In genomic region chr12:29039013-29039412, GRCh38 we compare ENCODE assay signal across 19 cellular contexts.
DNase-seq lines count a peak whose midpoint lies in the region; ATAC-seq and TF ChIP-seq lines count a peak whose summit lies in the region.
"Had no signal": no experiment of that assay in that cellular context is flagged by ENCODE, and none has a peak within 500 bp of the region (broad histone marks: within the 10 kb centered on the region; RNA-seq: fewer than 3 reads in every experiment).

No MANE protein-coding gene starts in this region.

- H3K4me3 ChIP-seq in GM23248 (no peak overlapping the region), astrocyte of the cerebellum (ENCODE audit: low read depth, low read length) (no peak overlapping the region), adrenal gland (no peak overlapping the region)
- H3K4me3 ChIP-seq: coronary artery, esophagus squamous epithelium, GM12878, lower lobe of right lung, suprapubic skin had no signal

- H3K9me3 ChIP-seq in GM23248 (ENCODE audit: low read depth) (no peaks in the 10 kb centered on the region), adrenal gland (replicated peaks in 1 of 3) (no peaks in the 10 kb centered on the region)
- H3K9me3 ChIP-seq: esophagus squamous epithelium, lower lobe of right lung, suprapubic skin had no signal

- no peaks in the 10 kb centered on the region for H3K36me3 ChIP-seq in GM23248 (ENCODE audit: low read depth)
- H3K36me3 ChIP-seq in adrenal gland (replicated peaks in 1 of 2): no peaks in the 10 kb centered on the region
- H3K36me3 ChIP-seq: esophagus squamous epithelium, lower lobe of right lung, suprapubic skin had no signal

- no peaks in the 10 kb centered on the region for H3K9me2 ChIP-seq in GM23248 (ENCODE audit: insufficient read depth)

- DNase-seq in GM23248 (peak; percentile 93), astrocyte of the cerebellum (ENCODE audit: low read depth) (peak; percentile 22), foreskin keratinocyte (peak; percentile 9 to 39), GM19240 (ENCODE audit: insufficient read length, low spot score) (no peak), KBM-7 (no peak), adrenal gland (no peak), NCI-H1417 (lab: John Stamatoyannopoulos, UW) (no peak)
- DNase-seq: activated CD4-positive, alpha-beta T cell treated with anti-CD3 and anti-CD28 coated beads, Interleukin-2, amount 50 U/mL, for 1 hour; activated T-cell treated with anti-CD3 and anti-CD28 coated beads, Interleukin-2, amount 50 U/mL, for 48 hours; amniotic stem cell; esophagus squamous epithelium; lower lobe of right lung; naive B cell; NCI-H446 treated with DMSO at 0.1 percent for 48 hours; SHP77 treated with DMSO at 0.1 percent for 48 hours; stimulated activated CD4-positive, alpha-beta T cell treated with anti-CD3 and anti-CD28 coated beads, Interleukin-15, amount 100 ng/mL, for 24 hours had no signal

- in situ Hi-C loops in GM23248 (cut with MboI) (no loop called here), astrocyte of the cerebellum (cut with HindIII; ENCODE audit: low sequenced_read_pairs) (no loop called here), KBM-7 (cut with MboI; ENCODE audit: low pct_unique_long_range_greater_than_20kb, low sequenced_read_pairs) (no loop called here)

- TF ChIP-seq CTCF in astrocyte of the cerebellum (IDR thresholded peaks at IDR 0.05; ENCODE audit: low read depth, low read length, missing control alignments): no peak
- TF ChIP-seq CTCF in foreskin keratinocyte (conservative IDR thresholded peaks at IDR 0.05): no peak
- TF ChIP-seq CTCF in adrenal gland (IDR thresholded peaks at IDR 0.05): no peak

- intact Hi-C loops in adrenal gland (cut with DNase I): no loop called here

- 0 to 1% methylated on average over 3 of the region's 3 CpGs for whole genome bisulfite sequencing in GM23248 (ENCODE audit: low coverage in 1 of 2, low lambda C conversion rate in 2 of 2, missing lambda C conversion rate in 2 of 2), 2 experiments
- WGBS in adrenal gland, 4 donors: 35 to 68% (median 49%) methylated on average over 3 of the region's 3 CpGs

- peaks cover 42% of the 10 kb centered on the region for H3F3A ChIP-seq in GM23248 (ENCODE audit: insufficient read depth)

- H3K4me1 ChIP-seq in GM23248 (ENCODE audit: insufficient read depth): peaks cover 47% of the 10 kb centered on the region
- peaks cover 9% of the 10 kb centered on the region for H3K4me1 ChIP-seq in foreskin keratinocyte
- no peaks in the 10 kb centered on the region for H3K4me1 ChIP-seq in adrenal gland (replicated peaks in 1 of 2)
- H3K4me1 ChIP-seq: esophagus squamous epithelium, lower lobe of right lung, suprapubic skin had no signal

- TF ChIP-seq POLR2A in adrenal gland (IDR thresholded peaks at IDR 0.05): no peak

- H3K9ac ChIP-seq in GM23248: no peak overlapping the region

- H3K27ac ChIP-seq in GM23248 (peak overlapping the region; percentile 25), foreskin keratinocyte (no peak overlapping the region), adrenal gland (no peak overlapping the region)
- H3K27ac ChIP-seq: coronary artery, esophagus squamous epithelium, lower lobe of right lung, suprapubic skin had no signal

- peak overlapping the region; percentile 42 for H3K4me2 ChIP-seq in GM23248 (ENCODE audit: unreplicated experiment)

- no peaks in the 10 kb centered on the region for H4K20me1 ChIP-seq in GM23248 (ENCODE audit: insufficient read depth)

- no peak overlapping the region for H2AFZ ChIP-seq in GM23248

- H3K27me3 ChIP-seq in GM23248 (replicated peaks; ENCODE audit: insufficient read depth): no peaks in the 10 kb centered on the region
- H3K27me3 ChIP-seq in foreskin keratinocyte: no peaks in the 10 kb centered on the region
- H3K27me3 ChIP-seq in adrenal gland: no peaks in the 10 kb centered on the region
- H3K27me3 ChIP-seq: esophagus squamous epithelium, suprapubic skin had no signal

- H3K79me2 ChIP-seq in GM23248 (ENCODE audit: insufficient read depth): no peaks in the 10 kb centered on the region

- no peak for ATAC-seq in foreskin keratinocyte
- ATAC-seq: GM12878, lower lobe of right lung had no signal

Comparison
In these comparisons a context has a peak if more than half of its experiments do, and no peak if none do; other contexts are left out.
1. DNase-seq: peak in GM23248 (single experiment), astrocyte of the cerebellum (single experiment) and foreskin keratinocyte (2 of 2); none in GM19240 (single experiment), KBM-7 (single experiment), adrenal gland (0 of 7) and NCI-H1417 (0 of 3).